Comparison of ENCODE assay signal across 3 cellular contexts in genomic region chr1:185419718-185420117, GRCh38.
TF ChIP-seq lines count a peak whose summit lies in the region.

No MANE protein-coding gene starts in this region.

TF ChIP-seq in SK-N-SH treated with all-trans-retinoic acid at 6 μM for 48 hours, 23 proteins besides CTCF, POLR2A, EP300 and RAD21 (continued from another document and continues in another):
- no peak for TF ChIP-seq POU6F1 (CRISPR knock-in tag; IDR thresholded peaks at IDR 0.05; ENCODE audit: borderline replicate concordance, low read depth)
- no peak for TF ChIP-seq ARNTL (CRISPR knock-in tag; IDR thresholded peaks at IDR 0.05; ENCODE audit: borderline replicate concordance, low read depth)
- TF ChIP-seq ZFP30 (CRISPR knock-in tag; IDR thresholded peaks at IDR 0.05) = no peak
- TF ChIP-seq PPARA (CRISPR knock-in tag; IDR thresholded peaks at IDR 0.05; ENCODE audit: borderline replicate concordance) = no peak
- no peak for TF ChIP-seq ESRRG (CRISPR knock-in tag; IDR thresholded peaks at IDR 0.05)
- TF ChIP-seq TOX (CRISPR knock-in tag; IDR thresholded peaks at IDR 0.05; ENCODE audit: borderline replicate concordance) = no peak
- no peak for TF ChIP-seq CSDC2 (CRISPR knock-in tag; IDR thresholded peaks at IDR 0.05)
- TF ChIP-seq ISL1 (CRISPR knock-in tag; IDR thresholded peaks at IDR 0.05) = no peak
- no peak for TF ChIP-seq BACH2 (CRISPR knock-in tag; IDR thresholded peaks at IDR 0.05; ENCODE audit: borderline replicate concordance)
- TF ChIP-seq ZNF70 (CRISPR knock-in tag; IDR thresholded peaks at IDR 0.05) = no peak
- TF ChIP-seq PATZ1 (CRISPR knock-in tag; IDR thresholded peaks at IDR 0.05; ENCODE audit: borderline replicate concordance) = no peak
- TF ChIP-seq CREB5 (CRISPR knock-in tag; IDR thresholded peaks at IDR 0.05; ENCODE audit: low read depth) = no peak
- no peak for TF ChIP-seq ZNF8 (CRISPR knock-in tag; IDR thresholded peaks at IDR 0.05)

TF ChIP-seq in SK-N-SH, 30 proteins besides CTCF, POLR2A, EP300 and RAD21:
- TF ChIP-seq REST (IDR thresholded peaks at IDR 0.05; ENCODE audit: low read depth, low read length) (no peak), POLR2AphosphoS5 (IDR thresholded peaks at IDR 0.05; ENCODE audit: low read depth, low read length) (no peak), FOXM1 (IDR thresholded peaks at IDR 0.05; ENCODE audit: low read depth) (no peak), GATA2 (CRISPR knock-in tag; IDR thresholded peaks at IDR 0.05) (no peak), MAX (IDR thresholded peaks at IDR 0.05; ENCODE audit: low read depth) (no peak), SIN3A (IDR thresholded peaks at IDR 0.05; ENCODE audit: borderline replicate concordance, low read depth, low read length) (no peak), FOSL2 (IDR thresholded peaks at IDR 0.05; ENCODE audit: borderline replicate concordance, low read depth) (no peak), RXRA (IDR thresholded peaks at IDR 0.05; ENCODE audit: borderline replicate concordance, low read depth) (no peak)

TF ChIP-seq in PFSK-1, 5 proteins besides CTCF, POLR2A, EP300 and RAD21 (continued from another document):
- TF ChIP-seq REST (IDR thresholded peaks at IDR 0.05; ENCODE audit: insufficient read depth in 1 of 2, low read depth in 2 of 2, low read length in 2 of 2) = no peak
